8 cellular contexts compared by ENCODE assay signal in the genomic region with DNA sequence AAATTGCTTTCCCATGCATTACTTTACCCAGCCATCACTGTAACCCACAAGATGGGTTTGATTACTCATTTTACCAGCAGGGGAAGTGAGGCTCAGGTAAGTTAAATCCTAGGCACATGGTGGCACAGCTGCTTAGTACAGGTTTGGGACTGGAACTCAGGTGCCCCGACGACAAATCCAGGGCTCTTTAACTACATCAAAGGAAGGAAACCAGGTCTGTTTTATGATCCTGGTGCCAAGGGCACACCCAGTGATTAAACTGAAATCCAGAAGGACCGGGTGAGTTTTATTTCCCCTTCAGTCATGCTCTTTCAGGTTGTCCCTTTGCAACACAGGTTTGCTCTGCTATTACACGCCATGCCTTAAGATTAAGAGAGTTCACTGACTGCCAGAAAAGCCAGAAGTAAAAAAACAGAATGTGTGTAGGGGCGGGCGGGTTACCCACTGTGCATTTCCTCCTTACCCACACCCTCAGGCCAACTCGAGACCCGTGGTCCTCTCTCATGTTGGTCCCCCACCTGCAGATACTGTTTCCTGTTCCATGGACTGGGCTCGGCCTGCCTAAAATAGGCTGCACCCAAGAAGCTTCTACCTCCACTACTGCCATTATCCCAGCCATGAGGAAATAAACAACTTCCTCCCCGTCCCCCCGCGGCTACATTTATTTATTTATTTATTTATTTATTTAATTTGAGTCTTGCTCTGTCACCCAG. TPM values are rescaled to one million over a fixed set of nuclear protein-coding genes. Genes with fewer than 3 reads are reported as not detected.
DNase-seq lines count a peak whose midpoint lies in the region.

No MANE protein-coding gene starts in this region.

- H3K36me3 Mint-ChIP-seq in CD8-positive, alpha-beta memory T cell: peaks cover 0 to 5% (median 0%) of the 10 kb centered on the region in 3 donors

- peak overlapping the region; percentile 77 for H2AFZ ChIP-seq in neuron (ENCODE audit: low read depth, low read length)

- no peaks in the 10 kb centered on the region for H3K27me3 ChIP-seq in CD8-positive, alpha-beta memory T cell (ENCODE audit: insufficient read depth, low read length, poor library complexity, severe bottlenecking)
- H3K27me3 ChIP-seq in ectodermal cell (ENCODE audit: control insufficient read depth, insufficient read depth, low read length, poor library complexity, severe bottlenecking) (peaks cover 47% of the 10 kb centered on the region), neuron (ENCODE audit: insufficient read depth, low read length) (peaks cover 32% of the 10 kb centered on the region), SJCRH30 (no peaks in the 10 kb centered on the region)

- peak overlapping the region; percentile 90 to 96 (median 92) for H3K4me3 Mint-ChIP-seq in CD8-positive, alpha-beta memory T cell

- H3K9me3 ChIP-seq in CD8-positive, alpha-beta memory T cell (ENCODE audit: low read length): no peaks in the 10 kb centered on the region
- H3K9me3 ChIP-seq in ectodermal cell (ENCODE audit: control insufficient read depth, low read length): no peaks in the 10 kb centered on the region
- no peaks in the 10 kb centered on the region for H3K9me3 ChIP-seq in neuron (ENCODE audit: low read length)
- no peaks in the 10 kb centered on the region for H3K9me3 ChIP-seq in SJCRH30 (replicated peaks)

- no peak overlapping the region for H3K27ac ChIP-seq in CD8-positive, alpha-beta memory T cell (ENCODE audit: low read depth, low read length)
- H3K27ac ChIP-seq in ectodermal cell (ENCODE audit: insufficient read depth, low read depth, low read length, poor library complexity, severe bottlenecking) (no peak overlapping the region), SJCRH30 (no peak overlapping the region)

- H3K9me3 Mint-ChIP-seq in CD8-positive, alpha-beta memory T cell: no peaks in the 10 kb centered on the region

- H3K27me3 Mint-ChIP-seq in CD8-positive, alpha-beta memory T cell: no peaks in the 10 kb centered on the region

- H3K4me3 ChIP-seq in CD8-positive, alpha-beta memory T cell (ENCODE audit: low read length): peak overlapping the region; percentile 82
- H3K4me3 ChIP-seq in ectodermal cell (ENCODE audit: insufficient read depth, low read depth, low read length) (peak overlapping the region; percentile 51), neuron (ENCODE audit: low read length) (peak overlapping the region; percentile 49), SJCRH30 (no peak overlapping the region)

- peaks cover 22% of the 10 kb centered on the region for H3K4me1 ChIP-seq in CD8-positive, alpha-beta memory T cell (ENCODE audit: insufficient read depth, low read length)
- H3K4me1 ChIP-seq in ectodermal cell (ENCODE audit: control insufficient read depth, insufficient read depth, low read length) (peaks cover 4% of the 10 kb centered on the region), neuron (ENCODE audit: insufficient read depth, low read length) (peaks cover 9% of the 10 kb centered on the region), SJCRH30 (no peaks in the 10 kb centered on the region)

- WGBS in ectodermal cell, 2 experiments: 65 to 69% methylated on average over 9 to 12 of the region's 12 CpGs

- no peaks in the 10 kb centered on the region for H3K36me3 ChIP-seq in CD8-positive, alpha-beta memory T cell (ENCODE audit: insufficient read depth, low read length)
- H3K36me3 ChIP-seq in ectodermal cell (ENCODE audit: control insufficient read depth, insufficient read depth, low read length): no peaks in the 10 kb centered on the region
- H3K36me3 ChIP-seq in neuron (ENCODE audit: insufficient read depth, low read length): no peaks in the 10 kb centered on the region
- no peaks in the 10 kb centered on the region for H3K36me3 ChIP-seq in SJCRH30

- CTCF ChIA-PET in CD8-positive, alpha-beta memory T cell (lab: Charles Lee): interaction anchor here (1.6 to 4.4 kb wide), 3 partner anchors 30 to 72 kb away, joined by 5 to 30 read pairs (median 13); partner anchors contain the start of gene KDM7A

- peaks cover 25 to 38% (median 30%) of the 10 kb centered on the region in 3 donors for H3K4me1 Mint-ChIP-seq in CD8-positive, alpha-beta memory T cell

- peak in 3 of 5 donors; percentile 24 to 54 (median 51) for DNase-seq in CD8-positive, alpha-beta memory T cell
- DNase-seq in NCI-H2081 treated with DMSO at 0.1 percent for 48 hours (lab: John Stamatoyannopoulos, UW) (peak; percentile 36), iPS-NIHi7 (ENCODE audit: extremely low spot score) (no peak), SJCRH30 (no peak), GM03348 (ENCODE audit: low spot score) (no peak), NCI-H2107 (lab: John Stamatoyannopoulos, UW) (no peak)

- peak overlapping the region; percentile 92 to 99 (median 97) for H3K27ac Mint-ChIP-seq in CD8-positive, alpha-beta memory T cell

- POLR2A ChIA-PET in CD8-positive, alpha-beta memory T cell (lab: Charles Lee): interaction anchor here (0.5 to 6.0 kb wide), 5 partner anchors 31 to 248 kb away, joined by 3 to 103 read pairs (median 5); partner anchors contain the start of gene KDM7A

RNA-seq across cellular contexts. Expression of gene KDM7A, which starts 55.2 kb away (rescaled TPM):
- 1 to 10 TPM; 8.2 to 8.5 TPM for total RNA-seq in CD8-positive, alpha-beta memory T cell
- 3.5 TPM for polyA plus RNA-seq in CD8-positive, alpha-beta memory T cell
- 8.7 TPM for polyA plus RNA-seq in ectodermal cell (2013, experiment 1 of 4)
- 7.7 TPM for polyA plus RNA-seq in ectodermal cell (2013, experiment 2 of 4)
- 6.7 TPM for polyA plus RNA-seq in ectodermal cell (2013, experiment 3 of 4)
- polyA plus RNA-seq in ectodermal cell (2013, experiment 4 of 4): 8.1 TPM
- total RNA-seq in SJCRH30 (2014; rRNA removed; shearing (Covaris generic)): 1.8 TPM in 2 replicates

Comparison
In these comparisons a context has a peak if more than half of its experiments do, and no peak if none do; other contexts are left out.
1. DNase-seq: peak in CD8-positive, alpha-beta memory T cell (3 of 5) and NCI-H2081 treated with DMSO at 0.1 percent for 48 hours (single experiment); none in iPS-NIHi7 (single experiment), SJCRH30 (0 of 2), GM03348 (single experiment) and NCI-H2107 (single experiment).